15 cellular contexts compared by ENCODE assay signal in the genomic region with DNA sequence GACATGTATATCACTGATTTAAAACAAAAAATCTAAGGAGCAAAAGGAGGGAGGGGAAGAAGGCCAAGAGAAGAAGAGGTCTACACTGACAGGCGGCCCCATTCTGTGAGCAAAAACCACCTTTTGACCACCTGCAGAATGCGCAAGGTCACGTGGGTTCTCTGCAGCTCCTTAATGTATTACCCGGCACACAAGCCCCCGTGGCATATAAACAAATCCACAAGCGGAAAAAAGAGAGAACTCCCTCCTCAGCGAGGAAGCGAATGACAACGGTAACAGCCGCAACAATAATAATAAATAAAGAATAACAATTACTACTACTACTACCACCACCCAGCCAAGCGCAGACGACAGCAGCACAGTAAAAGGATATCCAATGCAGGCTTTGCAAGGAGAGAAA. TPM values are rescaled to one million over a fixed set of nuclear protein-coding genes. Genes with fewer than 3 reads are reported as not detected.
DNase-seq lines count a peak whose midpoint lies in the region; ATAC-seq and TF ChIP-seq lines count a peak whose summit lies in the region.
"Had no signal": no experiment of that assay in that cellular context is flagged by ENCODE, and none has a peak within 500 bp of the region (broad histone marks: within the 10 kb centered on the region; RNA-seq: fewer than 3 reads in every experiment).

No MANE protein-coding gene starts in this region.

- no peak for TF ChIP-seq RAD21 in neural cell (conservative IDR thresholded peaks at IDR 0.05)

- no peak overlapping the region for H2AFZ ChIP-seq in neural cell (ENCODE audit: low read depth, low read length)

- H3K36me3 Mint-ChIP-seq in central memory CD8-positive, alpha-beta T cell (ENCODE audit: insufficient read depth): peaks cover 4% of the 10 kb centered on the region

- H3K9ac ChIP-seq in neural cell (ENCODE audit: low read length): peak overlapping the region; percentile 95
- H3K9ac ChIP-seq: KMS-11 had no signal

- TF ChIP-seq EP300 in neural cell (conservative IDR thresholded peaks at IDR 0.05; ENCODE audit: poor library complexity, severe bottlenecking): no peak

- H3K4me3 ChIP-seq in neural cell (ENCODE audit: low read length): peak overlapping the region; percentile 81
- H3K4me3 ChIP-seq: esophagus muscularis mucosa had no signal

- no peaks in the 10 kb centered on the region for H4K20me1 ChIP-seq in neural cell (ENCODE audit: insufficient read depth)

- peaks cover 13% of the 10 kb centered on the region for H3K4me1 Mint-ChIP-seq in central memory CD8-positive, alpha-beta T cell

- no peaks in the 10 kb centered on the region for H3K36me3 ChIP-seq in neural cell (ENCODE audit: insufficient read depth, low read length)
- H3K36me3 ChIP-seq: esophagus muscularis mucosa had no signal

- DNase-seq in NCI-H2227 (lab: John Stamatoyannopoulos, UW; ENCODE audit: unreplicated experiment) (peak; percentile 10), NCI-H2227 treated with DMSO at 0.1 percent for 48 hours (lab: John Stamatoyannopoulos, UW) (no peak), NCI-H146 treated with DMSO at 0.1 percent for 48 hours (lab: John Stamatoyannopoulos, UW; ENCODE audit: unreplicated experiment) (peak; percentile 27), DMS153 (lab: John Stamatoyannopoulos, UW) (no peak)
- no peak for DNase-seq in central memory CD8-positive, alpha-beta T cell (ENCODE audit: low spot score in 2 of 2)
- DNase-seq: mammary epithelial cell; stimulated activated CD8-positive, alpha-beta memory T cell treated with anti-CD3 and anti-CD28 coated beads, Interleukin-4, amount 100 ng/mL, for 48 hours; T-helper 9 cell; trophoblast cell had no signal

- no peak for ATAC-seq in central memory CD8-positive, alpha-beta T cell (replicated peaks; ENCODE audit: extremely low read depth, poor library complexity, severe bottlenecking)
- ATAC-seq in GM21825 (IDR thresholded peaks at IDR 0.05; ENCODE audit: unreplicated experiment): no peak
- no peak for ATAC-seq in GM21717 (IDR thresholded peaks at IDR 0.05; ENCODE audit: unreplicated experiment)

- no peaks in the 10 kb centered on the region for H3K9me2 ChIP-seq in neural cell (ENCODE audit: insufficient read depth, low read length)

- H3K27ac ChIP-seq in neural cell (ENCODE audit: low read length): peak overlapping the region; percentile 96
- H3K27ac ChIP-seq: esophagus muscularis mucosa, KMS-11, RWPE1 had no signal

- H3K27me3 ChIP-seq in neural cell (ENCODE audit: insufficient read depth, low read depth, low read length): no peaks in the 10 kb centered on the region

- H3F3A ChIP-seq in neural cell (ENCODE audit: insufficient read depth, low read length, poor library complexity, severe bottlenecking): peaks cover 4% of the 10 kb centered on the region

- H3K4me2 ChIP-seq in neural cell (ENCODE audit: low read length): peak overlapping the region; percentile 75

- peak overlapping the region; percentile 15 for H3K4me3 Mint-ChIP-seq in central memory CD8-positive, alpha-beta T cell

- H3K27me3 Mint-ChIP-seq in central memory CD8-positive, alpha-beta T cell: peaks cover 88% of the 10 kb centered on the region

- peaks cover 34% of the 10 kb centered on the region for H3K79me2 ChIP-seq in neural cell (replicated peaks; ENCODE audit: insufficient read depth, low read length)

- peaks cover 4% of the 10 kb centered on the region for H3K9me3 ChIP-seq in neural cell (ENCODE audit: low read length)

- H3K27ac Mint-ChIP-seq in central memory CD8-positive, alpha-beta T cell (ENCODE audit: low read depth): no peak overlapping the region

- peaks cover 11% of the 10 kb centered on the region for H3K9me3 Mint-ChIP-seq in central memory CD8-positive, alpha-beta T cell

- no peak for TF ChIP-seq CTCF in neural cell (IDR thresholded peaks at IDR 0.05; ENCODE audit: poor library complexity, severe bottlenecking)

TF ChIP-seq in neural cell, 6 proteins besides CTCF, POLR2A, EP300 and RAD21:
- TF ChIP-seq TAF1 (IDR thresholded peaks at IDR 0.05; ENCODE audit: low read depth): no peak
- TF ChIP-seq MXI1 (conservative IDR thresholded peaks at IDR 0.05; ENCODE audit: poor library complexity, severe bottlenecking): peak; percentile 39
- TF ChIP-seq POLR2AphosphoS5 (IDR thresholded peaks at IDR 0.05): no peak
- TF ChIP-seq EZH2 (IDR thresholded peaks at IDR 0.05; ENCODE audit: borderline replicate concordance, insufficient read depth, low read length, poor library complexity, severe bottlenecking): no peak
- peak; percentile 1 for TF ChIP-seq REST (IDR thresholded peaks at IDR 0.05; ENCODE audit: borderline replicate concordance)
- TF ChIP-seq SMC3 (conservative IDR thresholded peaks at IDR 0.05; ENCODE audit: poor library complexity): no peak
TF ChIP-seq in neural cell: peak in this region for 2.

RNA-seq across cellular contexts. Expression of gene KSR2, which starts 1.3 kb away (rescaled TPM):
- 3.0 and 3.4 TPM in 2 replicates for polyA plus RNA-seq in neural cell
- 11.9 and 19.4 TPM in 2 replicates for polyA minus RNA-seq in neural cell

RNA-seq across cellular contexts. Expression of gene RFC5, which starts 49.0 kb away (rescaled TPM):
- polyA plus RNA-seq in neural cell: 36.5 and 39.4 TPM in 2 replicates
- 18.3 and 19.1 TPM in 2 replicates for polyA minus RNA-seq in neural cell

Comparison
In these comparisons a context has a peak if more than half of its experiments do, and no peak if none do; other contexts are left out.
1. DNase-seq: peak in NCI-H2227 (single experiment) and NCI-H146 treated with DMSO at 0.1 percent for 48 hours (single experiment); none in NCI-H2227 treated with DMSO at 0.1 percent for 48 hours (single experiment), central memory CD8-positive, alpha-beta T cell (0 of 2) and DMS153 (single experiment).